19 cellular contexts compared by ENCODE assay signal in genomic region chr9:124022201-124023121, GRCh38. TPM values are rescaled to one million over a fixed set of nuclear protein-coding genes. Genes with fewer than 3 reads are reported as not detected.
DNase-seq lines count a peak whose midpoint lies in the region; FAIRE-seq and TF ChIP-seq lines count a peak whose summit lies in the region.
"Had no signal": no experiment of that assay in that cellular context is flagged by ENCODE, and none has a peak within 500 bp of the region (broad histone marks: within the 10 kb centered on the region; RNA-seq: fewer than 3 reads in every experiment).

No MANE protein-coding gene starts in this region.

- H3K9ac ChIP-seq in GM23248: no peak overlapping the region

- H3K27ac ChIP-seq in GM23248: no peak overlapping the region
- H3K27ac ChIP-seq: lower lobe of right lung, Peyer's patch had no signal

- no peak for FAIRE-seq in urothelium cell line (lab: Jason Lieb, UNC)
- FAIRE-seq: colon, HTR-8/SVneo had no signal

- H3K27ac Mint-ChIP-seq in IgD-negative memory B cell: peak overlapping the region in 2 of 3 donors; percentile 83 to 97
- H3K27ac Mint-ChIP-seq: activated naive CD4-positive, alpha-beta T cell treated with anti-CD3 and anti-CD28 coated beads, Interleukin-2, amount 10 ng/mL, durations not matched to agents 7 days and 5 days; B cell had no signal

- in situ Hi-C loops in GM23248 (cut with MboI): no loop called here

- no peaks in the 10 kb centered on the region for H3K9me2 ChIP-seq in GM23248 (ENCODE audit: insufficient read depth)

- no peak overlapping the region for H2AFZ ChIP-seq in GM23248

- peaks cover 2% of the 10 kb centered on the region for H3K36me3 Mint-ChIP-seq in IgD-negative memory B cell

- no peaks in the 10 kb centered on the region for H4K20me1 ChIP-seq in GM23248 (ENCODE audit: insufficient read depth)

- no peak overlapping the region for H3K4me2 ChIP-seq in GM23248 (ENCODE audit: unreplicated experiment)

- no peaks in the 10 kb centered on the region for H3F3A ChIP-seq in GM23248 (ENCODE audit: insufficient read depth)

- H3K27me3 Mint-ChIP-seq in IgD-negative memory B cell: peaks cover 57% of the 10 kb centered on the region

- H3K9me3 ChIP-seq in GM23248 (ENCODE audit: low read depth): no peaks in the 10 kb centered on the region
- H3K9me3 ChIP-seq: lower lobe of right lung, Peyer's patch had no signal

- peaks cover 81% of the 10 kb centered on the region for H3K27me3 ChIP-seq in GM23248 (replicated peaks; ENCODE audit: insufficient read depth)

- H3K36me3 ChIP-seq in GM23248 (ENCODE audit: low read depth): no peaks in the 10 kb centered on the region
- H3K36me3 ChIP-seq: lower lobe of right lung, Peyer's patch had no signal

- DNase-seq in ecto neural progenitor cell (ENCODE audit: low spot score): peak; percentile 85
- DNase-seq in kidney tubule cell (ENCODE audit: low spot score): peak; percentile 62
- DNase-seq in urothelium cell line (ENCODE audit: low spot score): peak; percentile 68
- no peak for DNase-seq in HEK293T (ENCODE audit: extremely low spot score)
- no peak for DNase-seq in GM23248
- DNase-seq in HPDE6-E6E7 (ENCODE audit: extremely low spot score): no peak
- DNase-seq: activated CD4-positive, alpha-beta T cell treated with anti-CD3 and anti-CD28 coated beads, Interleukin-2, amount 50 U/mL, for 1 hour; activated naive CD4-positive, alpha-beta T cell treated with anti-CD3 and anti-CD28 coated beads, Interleukin-2, amount 10 ng/mL, durations not matched to agents 7 days and 5 days; foreskin melanocyte; lower lobe of right lung; NCI-H1436 treated with DMSO at 0.1 percent for 48 hours; Peyer's patch; stimulated activated CD4-positive, alpha-beta T cell treated with anti-CD3 and anti-CD28 coated beads, Interleukin-2, amount 100 ng/mL, for 48 hours had no signal

- 0 out of 2 replicates have a peak, but pooled peaks cover 5% of the 10 kb centered on the region for H3K4me1 ChIP-seq in GM23248 (ENCODE audit: insufficient read depth)

- CTCF ChIA-PET in HEK293T (lab: Yijun Ruan, JAX): no interaction called here

- no peaks in the 10 kb centered on the region for H3K79me2 ChIP-seq in GM23248 (ENCODE audit: insufficient read depth)

- H3K4me3 ChIP-seq in GM23248: no peak overlapping the region
- H3K4me3 ChIP-seq: lower lobe of right lung, Peyer's patch had no signal

- H3K4me3 Mint-ChIP-seq in IgD-negative memory B cell: no peak overlapping the region
- H3K4me3 Mint-ChIP-seq: activated naive CD4-positive, alpha-beta T cell treated with anti-CD3 and anti-CD28 coated beads, Interleukin-2, amount 10 ng/mL, durations not matched to agents 7 days and 5 days had no signal

- peaks cover 8 to 21% (median 12%) of the 10 kb centered on the region in 3 donors for H3K4me1 Mint-ChIP-seq in IgD-negative memory B cell

- POLR2A ChIA-PET in HEK293T (lab: Yijun Ruan, JAX): no interaction called here

- H3K9me3 Mint-ChIP-seq in IgD-negative memory B cell: peaks cover 0 to 9% (median 0%) of the 10 kb centered on the region in 3 donors
- H3K9me3 Mint-ChIP-seq: activated naive CD4-positive, alpha-beta T cell treated with anti-CD3 and anti-CD28 coated beads, Interleukin-2, amount 10 ng/mL, durations not matched to agents 7 days and 5 days had no signal

- 47 to 49% methylated on average over 32 to 38 of the region's 38 CpGs for WGBS in GM23248 (ENCODE audit: low coverage in 1 of 2, low lambda C conversion rate in 2 of 2, missing lambda C conversion rate in 2 of 2), 2 experiments

TF ChIP-seq in HEK293T, 16 proteins besides CTCF, POLR2A, EP300 and RAD21:
- no peak for TF ChIP-seq NFRKB (IDR thresholded peaks at IDR 0.05)
- TF ChIP-seq LEF1 (IDR thresholded peaks at IDR 0.05; ENCODE audit: borderline replicate concordance): no peak

RNA-seq across cellular contexts. Expression of gene LHX2, which starts 10.9 kb away (rescaled TPM):
- polyA plus RNA-seq in IgD-negative memory B cell: not detected
- not detected in 2 replicates for total RNA-seq in GM23248 (2014; rRNA removed; shearing (Covaris generic))
- polyA plus RNA-seq in GM23248 (2016; fragmentation: Nextera tagmentation; extraction: Ambion mirVana): not detected in 2 replicates
- total RNA-seq: B cell, lower lobe of right lung, myocyte, Peyer's patch, subcutaneous adipose tissue had no signal

Comparison
In these comparisons a context has a peak if more than half of its experiments do, and no peak if none do; other contexts are left out.
1. DNase-seq: peak in ecto neural progenitor cell (single experiment), kidney tubule cell (single experiment) and urothelium cell line (single experiment); none in HEK293T (single experiment), GM23248 (single experiment) and HPDE6-E6E7 (single experiment).